In the genomic region with DNA sequence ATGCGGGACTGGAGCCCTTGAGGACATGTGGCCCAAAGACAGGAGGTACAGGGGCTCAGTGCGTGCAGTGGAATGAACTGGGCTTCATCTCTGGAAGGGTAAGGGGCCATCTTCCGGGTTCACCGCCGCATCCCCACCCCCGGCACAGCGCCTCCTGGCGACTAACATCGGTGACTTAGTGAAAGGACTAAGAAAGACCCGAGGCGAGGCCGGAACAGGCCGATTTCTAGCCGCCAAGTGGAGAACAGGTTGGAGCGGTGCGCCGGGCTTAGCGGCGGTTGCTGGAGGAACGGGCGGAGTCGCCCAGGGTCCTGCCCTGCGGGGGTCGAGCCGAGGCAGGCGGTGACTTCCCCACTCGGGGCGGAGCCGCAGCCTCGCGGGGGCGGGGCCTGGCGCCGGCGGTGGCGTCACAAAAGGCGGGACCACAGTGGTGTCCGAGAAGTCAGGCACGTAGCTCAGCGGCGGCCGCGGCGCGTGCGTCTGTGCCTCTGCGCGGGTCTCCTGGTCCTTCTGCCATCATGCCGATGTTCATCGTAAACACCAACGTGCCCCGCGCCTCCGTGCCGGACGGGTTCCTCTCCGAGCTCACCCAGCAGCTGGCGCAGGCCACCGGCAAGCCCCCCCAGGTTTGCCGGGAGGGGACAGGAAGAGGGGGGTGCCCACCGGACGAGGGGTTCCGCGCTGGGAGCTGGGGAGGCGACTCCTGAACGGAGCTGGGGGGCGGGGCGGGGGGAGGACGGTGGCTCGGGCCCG, we compare ENCODE assay signal across 1 cellular context.
TF ChIP-seq lines count a peak whose summit lies in the region.

A gene (plus strand): TSS at position 427 of the 753 bp plus-strand sequence. CDS start 92 bp downstream, at position 519.

TF ChIP-seq in GM23338, 12 proteins besides CTCF, POLR2A, EP300 and RAD21 (continued from another document):
- TF ChIP-seq, protein P1, sequence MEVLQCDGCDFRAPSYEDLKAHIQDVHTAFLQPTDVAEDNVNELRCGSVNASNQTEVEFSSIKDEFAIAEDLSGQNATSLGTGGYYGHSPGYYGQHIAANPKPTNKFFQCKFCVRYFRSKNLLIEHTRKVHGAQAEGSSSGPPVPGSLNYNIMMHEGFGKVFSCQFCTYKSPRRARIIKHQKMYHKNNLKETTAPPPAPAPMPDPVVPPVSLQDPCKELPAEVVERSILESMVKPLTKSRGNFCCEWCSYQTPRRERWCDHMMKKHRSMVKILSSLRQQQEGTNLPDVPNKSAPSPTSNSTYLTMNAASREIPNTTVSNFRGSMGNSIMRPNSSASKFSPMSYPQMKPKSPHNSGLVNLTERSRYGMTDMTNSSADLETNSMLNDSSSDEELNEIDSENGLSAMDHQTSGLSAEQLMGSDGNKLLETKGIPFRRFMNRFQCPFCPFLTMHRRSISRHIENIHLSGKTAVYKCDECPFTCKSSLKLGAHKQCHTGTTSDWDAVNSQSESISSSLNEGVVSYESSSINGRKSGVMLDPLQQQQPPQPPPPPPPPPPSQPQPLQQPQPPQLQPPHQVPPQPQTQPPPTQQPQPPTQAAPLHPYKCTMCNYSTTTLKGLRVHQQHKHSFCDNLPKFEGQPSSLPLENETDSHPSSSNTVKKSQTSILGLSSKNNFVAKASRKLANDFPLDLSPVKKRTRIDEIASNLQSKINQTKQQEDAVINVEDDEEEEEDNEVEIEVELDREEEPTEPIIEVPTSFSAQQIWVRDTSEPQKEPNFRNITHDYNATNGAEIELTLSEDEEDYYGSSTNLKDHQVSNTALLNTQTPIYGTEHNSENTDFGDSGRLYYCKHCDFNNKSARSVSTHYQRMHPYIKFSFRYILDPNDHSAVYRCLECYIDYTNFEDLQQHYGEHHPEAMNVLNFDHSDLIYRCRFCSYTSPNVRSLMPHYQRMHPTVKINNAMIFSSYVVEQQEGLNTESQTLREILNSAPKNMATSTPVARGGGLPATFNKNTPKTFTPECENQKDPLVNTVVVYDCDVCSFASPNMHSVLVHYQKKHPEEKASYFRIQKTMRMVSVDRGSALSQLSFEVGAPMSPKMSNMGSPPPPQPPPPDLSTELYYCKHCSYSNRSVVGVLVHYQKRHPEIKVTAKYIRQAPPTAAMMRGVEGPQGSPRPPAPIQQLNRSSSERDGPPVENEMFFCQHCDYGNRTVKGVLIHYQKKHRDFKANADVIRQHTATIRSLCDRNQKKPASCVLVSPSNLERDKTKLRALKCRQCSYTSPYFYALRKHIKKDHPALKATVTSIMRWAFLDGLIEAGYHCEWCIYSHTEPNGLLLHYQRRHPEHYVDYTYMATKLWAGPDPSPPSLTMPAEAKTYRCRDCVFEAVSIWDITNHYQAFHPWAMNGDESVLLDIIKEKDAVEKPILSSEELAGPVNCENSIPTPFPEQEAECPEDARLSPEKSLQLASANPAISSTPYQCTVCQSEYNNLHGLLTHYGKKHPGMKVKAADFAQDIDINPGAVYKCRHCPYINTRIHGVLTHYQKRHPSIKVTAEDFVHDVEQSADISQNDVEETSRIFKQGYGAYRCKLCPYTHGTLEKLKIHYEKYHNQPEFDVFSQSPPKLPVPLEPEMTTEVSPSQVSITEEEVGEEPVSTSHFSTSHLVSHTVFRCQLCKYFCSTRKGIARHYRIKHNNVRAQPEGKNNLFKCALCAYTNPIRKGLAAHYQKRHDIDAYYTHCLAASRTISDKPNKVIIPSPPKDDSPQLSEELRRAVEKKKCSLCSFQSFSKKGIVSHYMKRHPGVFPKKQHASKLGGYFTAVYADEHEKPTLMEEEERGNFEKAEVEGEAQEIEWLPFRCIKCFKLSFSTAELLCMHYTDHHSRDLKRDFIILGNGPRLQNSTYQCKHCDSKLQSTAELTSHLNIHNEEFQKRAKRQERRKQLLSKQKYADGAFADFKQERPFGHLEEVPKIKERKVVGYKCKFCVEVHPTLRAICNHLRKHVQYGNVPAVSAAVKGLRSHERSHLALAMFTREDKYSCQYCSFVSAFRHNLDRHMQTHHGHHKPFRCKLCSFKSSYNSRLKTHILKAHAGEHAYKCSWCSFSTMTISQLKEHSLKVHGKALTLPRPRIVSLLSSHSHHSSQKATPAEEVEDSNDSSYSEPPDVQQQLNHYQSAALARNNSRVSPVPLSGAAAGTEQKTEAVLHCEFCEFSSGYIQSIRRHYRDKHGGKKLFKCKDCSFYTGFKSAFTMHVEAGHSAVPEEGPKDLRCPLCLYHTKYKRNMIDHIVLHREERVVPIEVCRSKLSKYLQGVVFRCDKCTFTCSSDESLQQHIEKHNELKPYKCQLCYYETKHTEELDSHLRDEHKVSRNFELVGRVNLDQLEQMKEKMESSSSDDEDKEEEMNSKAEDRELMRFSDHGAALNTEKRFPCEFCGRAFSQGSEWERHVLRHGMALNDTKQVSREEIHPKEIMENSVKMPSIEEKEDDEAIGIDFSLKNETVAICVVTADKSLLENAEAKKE (CRISPR knock-in tag; IDR thresholded peaks at IDR 0.05): no peak
- TF ChIP-seq EZH2 (IDR thresholded peaks at IDR 0.05; ENCODE audit: low read depth, unreplicated experiment): no peak
- TF ChIP-seq EZH2phosphoT487 (IDR thresholded peaks at IDR 0.05; ENCODE audit: unreplicated experiment): no peak
- TF ChIP-seq, protein P2, sequence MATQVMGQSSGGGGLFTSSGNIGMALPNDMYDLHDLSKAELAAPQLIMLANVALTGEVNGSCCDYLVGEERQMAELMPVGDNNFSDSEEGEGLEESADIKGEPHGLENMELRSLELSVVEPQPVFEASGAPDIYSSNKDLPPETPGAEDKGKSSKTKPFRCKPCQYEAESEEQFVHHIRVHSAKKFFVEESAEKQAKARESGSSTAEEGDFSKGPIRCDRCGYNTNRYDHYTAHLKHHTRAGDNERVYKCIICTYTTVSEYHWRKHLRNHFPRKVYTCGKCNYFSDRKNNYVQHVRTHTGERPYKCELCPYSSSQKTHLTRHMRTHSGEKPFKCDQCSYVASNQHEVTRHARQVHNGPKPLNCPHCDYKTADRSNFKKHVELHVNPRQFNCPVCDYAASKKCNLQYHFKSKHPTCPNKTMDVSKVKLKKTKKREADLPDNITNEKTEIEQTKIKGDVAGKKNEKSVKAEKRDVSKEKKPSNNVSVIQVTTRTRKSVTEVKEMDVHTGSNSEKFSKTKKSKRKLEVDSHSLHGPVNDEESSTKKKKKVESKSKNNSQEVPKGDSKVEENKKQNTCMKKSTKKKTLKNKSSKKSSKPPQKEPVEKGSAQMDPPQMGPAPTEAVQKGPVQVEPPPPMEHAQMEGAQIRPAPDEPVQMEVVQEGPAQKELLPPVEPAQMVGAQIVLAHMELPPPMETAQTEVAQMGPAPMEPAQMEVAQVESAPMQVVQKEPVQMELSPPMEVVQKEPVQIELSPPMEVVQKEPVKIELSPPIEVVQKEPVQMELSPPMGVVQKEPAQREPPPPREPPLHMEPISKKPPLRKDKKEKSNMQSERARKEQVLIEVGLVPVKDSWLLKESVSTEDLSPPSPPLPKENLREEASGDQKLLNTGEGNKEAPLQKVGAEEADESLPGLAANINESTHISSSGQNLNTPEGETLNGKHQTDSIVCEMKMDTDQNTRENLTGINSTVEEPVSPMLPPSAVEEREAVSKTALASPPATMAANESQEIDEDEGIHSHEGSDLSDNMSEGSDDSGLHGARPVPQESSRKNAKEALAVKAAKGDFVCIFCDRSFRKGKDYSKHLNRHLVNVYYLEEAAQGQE (IDR thresholded peaks at IDR 0.05; ENCODE audit: unreplicated experiment): no peak
- no peak for TF ChIP-seq JUNB (IDR thresholded peaks at IDR 0.05; ENCODE audit: unreplicated experiment)
- peak; percentile 84 for TF ChIP-seq CREB1 (CRISPR knock-in tag; IDR thresholded peaks at IDR 0.05; ENCODE audit: low read depth)
